8 cellular contexts compared by ENCODE assay signal in genomic region chr5:139650689-139651501, GRCh38. TPM values are rescaled to one million over a fixed set of nuclear protein-coding genes. Genes with fewer than 3 reads are reported as not detected.
DNase-seq lines count a peak whose midpoint lies in the region; ATAC-seq and TF ChIP-seq lines count a peak whose summit lies in the region.

No MANE protein-coding gene starts in this region.

- TF ChIP-seq RAD21 in Ishikawa (IDR thresholded peaks at IDR 0.05; ENCODE audit: low read depth) = no peak

- CTCF ChIA-PET in mammary epithelial cell (lab: Charles Lee; ENCODE audit: low non-redundant PET) = no interaction called here

- no peaks in the 10 kb centered on the region for H4K20me1 ChIP-seq in mammary epithelial cell (ENCODE audit: insufficient read depth, low read length)

- no peak overlapping the region for H3K27ac Mint-ChIP-seq in stimulated activated naive CD8-positive, alpha-beta T cell treated with anti-CD3 and anti-CD28 coated beads, Interleukin-15, amount 100 ng/mL, for 72 hours

- no peaks in the 10 kb centered on the region for H3K36me3 ChIP-seq in mammary epithelial cell (ENCODE audit: insufficient read depth, low read length)

- peaks cover 3% of the 10 kb centered on the region for H3K27me3 ChIP-seq in mammary epithelial cell (ENCODE audit: insufficient read depth, low read length)
- no peaks in the 10 kb centered on the region for H3K27me3 ChIP-seq in layer of hippocampus (ENCODE audit: control insufficient read depth, insufficient read depth, low read length)

- peaks cover 60% of the 10 kb centered on the region for H3K4me1 Mint-ChIP-seq in stimulated activated naive CD8-positive, alpha-beta T cell treated with anti-CD3 and anti-CD28 coated beads, Interleukin-15, amount 100 ng/mL, for 72 hours

- TF ChIP-seq EP300 in Ishikawa (IDR thresholded peaks at IDR 0.05; ENCODE audit: borderline replicate concordance) = peak; percentile 10; the same call in 1 of the 2 replicates

- H3K4me1 ChIP-seq in mammary epithelial cell (ENCODE audit: insufficient read depth, low read length) = peaks cover 51% of the 10 kb centered on the region

- peak overlapping the region; percentile 74 for H3K27ac ChIP-seq in mammary epithelial cell (ENCODE audit: insufficient read depth, low read depth, low read length)
- H3K27ac ChIP-seq in layer of hippocampus (ENCODE audit: low read depth, low read length) = peak overlapping the region; percentile 96

- in situ Hi-C loops in mammary epithelial cell (cut with MboI; ENCODE audit: low sequenced_read_pairs in 2 of 2) = no loop called here

- ATAC-seq in stimulated activated naive CD8-positive, alpha-beta T cell treated with anti-CD3 and anti-CD28 coated beads, Interleukin-15, amount 100 ng/mL, for 72 hours = no peak
- ATAC-seq in GM19324 (IDR thresholded peaks at IDR 0.05; ENCODE audit: low FRiP score, unreplicated experiment) = no peak

- H3K4me3 Mint-ChIP-seq in stimulated activated naive CD8-positive, alpha-beta T cell treated with anti-CD3 and anti-CD28 coated beads, Interleukin-15, amount 100 ng/mL, for 72 hours = peak overlapping the region; percentile 51 to 82

- H3K4me3 ChIP-seq in AG09309 (ENCODE audit: control insufficient read depth, low read depth, low read length) (peak overlapping the region; percentile 83), mammary epithelial cell (replicated peaks in 1 of 3; ENCODE audit: insufficient read depth in 1 of 3, low read depth in 2 of 3, low read length in 3 of 3) (peak overlapping the region; percentile 65 to 75 (median 74))

- WGBS in mammary epithelial cell (ENCODE audit: low coverage, missing lambda C conversion rate) = 30% methylated on average over 19 of the region's 25 CpGs

- H3K27me3 Mint-ChIP-seq in stimulated activated naive CD8-positive, alpha-beta T cell treated with anti-CD3 and anti-CD28 coated beads, Interleukin-15, amount 100 ng/mL, for 72 hours = peaks cover 90% of the 10 kb centered on the region

- BruUV-seq in mammary epithelial cell (replicated peaks; lab: Mats Ljungman, UMichigan) = no TSS peak

- dilution Hi-C loops in mammary epithelial cell (cut with HindIII; ENCODE audit: low sequenced_read_pairs) = no loop called here

- H3K9me3 ChIP-seq in mammary epithelial cell (replicated peaks; ENCODE audit: insufficient read depth, low read length) = no peaks in the 10 kb centered on the region

- TF ChIP-seq CTCF in AG09309 (IDR thresholded peaks at IDR 0.05; ENCODE audit: control insufficient read depth, insufficient read depth, low read depth, low read length, missing control alignments) (no peak), mammary epithelial cell (conservative IDR thresholded peaks at IDR 0.05 in 1 of 2, IDR thresholded peaks at IDR 0.05 in 1 of 2; ENCODE audit: extremely low read depth in 1 of 2, insufficient read depth in 1 of 2, low read depth in 1 of 2, low read length in 2 of 2) (no peak)

- H3K9ac ChIP-seq in mammary epithelial cell (ENCODE audit: insufficient read depth, low read length) = no peak overlapping the region

- no peak overlapping the region for H2AFZ ChIP-seq in mammary epithelial cell (ENCODE audit: low read depth, low read length)

- H3K79me2 ChIP-seq in mammary epithelial cell (ENCODE audit: insufficient read depth, low read length) = peaks cover 51% of the 10 kb centered on the region

- no peaks in the 10 kb centered on the region for H3K9me3 Mint-ChIP-seq in stimulated activated naive CD8-positive, alpha-beta T cell treated with anti-CD3 and anti-CD28 coated beads, Interleukin-15, amount 100 ng/mL, for 72 hours

- DNase-seq in AG09309 (ENCODE audit: low read depth) = no peak
- DNase-seq in mammary epithelial cell = no peak
- DNase-seq in stimulated activated naive CD8-positive, alpha-beta T cell treated with anti-CD3 and anti-CD28 coated beads, Interleukin-15, amount 100 ng/mL, for 72 hours = no peak
- DNase-seq in NCI-H1105 (lab: John Stamatoyannopoulos, UW) = no peak
- DNase-seq in stimulated activated CD4-positive, alpha-beta T cell treated with anti-CD3 and anti-CD28 coated beads, Interleukin-12 subunit alpha, Interleukin-12 subunit beta, amount 100 ng/mL, for 4 hours = no peak

- intact Hi-C loops in mammary epithelial cell (cut with micrococcal nuclease) = no loop called here

- peak overlapping the region; percentile 97 for H3K4me2 ChIP-seq in mammary epithelial cell (ENCODE audit: insufficient read depth, low read depth, low read length)

TF ChIP-seq in Ishikawa, 13 proteins besides CTCF, POLR2A, EP300 and RAD21:
- TF ChIP-seq NFIC (IDR thresholded peaks at IDR 0.05) (peak; percentile 22; the same call in 1 of the 2 replicates), USF1 (IDR thresholded peaks at IDR 0.05) (peak; percentile 92), TAF1 (IDR thresholded peaks at IDR 0.05; ENCODE audit: low read depth) (no peak), EGR1 (IDR thresholded peaks at IDR 0.05) (no peak), MAX (IDR thresholded peaks at IDR 0.05) (peak; percentile 44; the same call in 1 of the 2 replicates), ZBTB7A (IDR thresholded peaks at IDR 0.05; ENCODE audit: low read depth) (peak; percentile 1), FOXM1 (IDR thresholded peaks at IDR 0.05; ENCODE audit: borderline replicate concordance, low read depth) (no peak), TEAD4 (IDR thresholded peaks at IDR 0.05) (peak; percentile 86), CEBPB (IDR thresholded peaks at IDR 0.05) (no peak), TCF12 (IDR thresholded peaks at IDR 0.05; ENCODE audit: low read depth) (peak; percentile 46; the same call in 1 of the 2 replicates), CREB1 (IDR thresholded peaks at IDR 0.05; ENCODE audit: low read depth) (no peak)

RNA-seq across cellular contexts. Expression of gene CXXC5, which starts 2.7 kb away (rescaled TPM):
- total RNA-seq in mammary epithelial cell = 10 to 100 TPM; 13.8 to 47.3 TPM
- 16.6 TPM for polyA plus RNA-seq in mammary epithelial cell
- polyA minus RNA-seq in mammary epithelial cell = 5.8 TPM
